In the genomic region with DNA sequence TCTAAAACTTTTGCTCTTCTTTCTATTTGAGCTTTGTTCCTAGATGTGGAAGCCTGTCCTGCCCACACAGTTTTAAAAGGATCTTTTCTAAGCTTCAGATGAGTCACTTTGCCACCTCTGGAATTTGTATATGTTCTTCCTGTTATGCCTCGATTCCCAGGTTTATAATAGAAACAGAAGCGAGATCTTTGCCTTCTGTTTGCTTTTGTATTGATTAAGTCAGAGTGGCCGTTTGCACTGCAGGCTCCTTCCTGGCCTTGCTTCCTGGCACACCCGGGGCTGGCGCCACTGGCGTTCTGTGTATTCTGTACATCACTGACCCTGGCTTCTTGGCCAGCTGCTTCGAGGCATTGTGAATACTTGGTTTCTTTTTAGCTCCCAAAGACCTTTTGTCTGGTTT, we compare ENCODE assay signal across 12 cellular contexts.
DNase-seq lines count a peak whose midpoint lies in the region; ATAC-seq, FAIRE-seq and TF ChIP-seq lines count a peak whose summit lies in the region.
"Had no signal": no experiment of that assay in that cellular context is flagged by ENCODE, and none has a peak within 500 bp of the region (broad histone marks: within the 10 kb centered on the region; RNA-seq: fewer than 3 reads in every experiment).

No MANE protein-coding gene starts in this region.

- no peak for ATAC-seq in stimulated activated memory B cell treated with anti-CD40 and anti-IgM and Interleukin-4, amounts not matched to agents 10 μg/mL and 1 μg/mL and 100 μg/mL, for 72 hours
- ATAC-seq in HG03571 (IDR thresholded peaks at IDR 0.05; ENCODE audit: unreplicated experiment): no peak
- ATAC-seq: activated T-helper 17 cell treated with anti-CD3 and anti-CD28 coated beads, Interleukin-2, amount 50 U/mL, for 72 hours; foreskin keratinocyte had no signal

- no peak overlapping the region for H3K18ac ChIP-seq in neuronal stem cell (ENCODE audit: low read length)

- H3K36me3 Mint-ChIP-seq in endothelial cell (ENCODE audit: low read depth, unreplicated experiment): no peaks in the 10 kb centered on the region
- no peaks in the 10 kb centered on the region for H3K36me3 Mint-ChIP-seq in stimulated activated memory B cell treated with anti-CD40 and anti-IgM and Interleukin-4, amounts not matched to agents 10 μg/mL and 1 μg/mL and 100 μg/mL, for 72 hours

- no peak for TF ChIP-seq CTCF in endothelial cell (IDR thresholded peaks at IDR 0.05; ENCODE audit: unreplicated experiment)

- H4K8ac ChIP-seq in neuronal stem cell (ENCODE audit: low read depth, low read length): no peak overlapping the region

- H3K79me1 ChIP-seq in neuronal stem cell (ENCODE audit: low read depth, low read length): peaks cover 2% of the 10 kb centered on the region

- no peak overlapping the region for H3K4me3 Mint-ChIP-seq in endothelial cell (ENCODE audit: unreplicated experiment)
- no peak overlapping the region for H3K4me3 Mint-ChIP-seq in stimulated activated memory B cell treated with anti-CD40 and anti-IgM and Interleukin-4, amounts not matched to agents 10 μg/mL and 1 μg/mL and 100 μg/mL, for 72 hours
- H3K4me3 Mint-ChIP-seq: activated T-helper 17 cell treated with anti-CD3 and anti-CD28 coated beads, Interleukin-2, amount 50 U/mL, for 72 hours had no signal

- peaks cover 1% of the 10 kb centered on the region for H3K27me3 Mint-ChIP-seq in endothelial cell (ENCODE audit: unreplicated experiment)
- no peaks in the 10 kb centered on the region for H3K27me3 Mint-ChIP-seq in stimulated activated memory B cell treated with anti-CD40 and anti-IgM and Interleukin-4, amounts not matched to agents 10 μg/mL and 1 μg/mL and 100 μg/mL, for 72 hours

- H3K9me3 ChIP-seq in neuronal stem cell (replicated peaks in 1 of 2; ENCODE audit: control insufficient read depth in 2 of 2, insufficient read depth in 1 of 2, low read depth in 1 of 2, low read length in 2 of 2): no peaks in the 10 kb centered on the region

- no peak overlapping the region for H2BK120ac ChIP-seq in neuronal stem cell (ENCODE audit: low read depth, low read length)

- H3K4ac ChIP-seq in neuronal stem cell (ENCODE audit: low read length): no peak overlapping the region

- no peak overlapping the region for H2AK5ac ChIP-seq in neuronal stem cell (ENCODE audit: low read depth, low read length)

- H3K4me3 ChIP-seq in neuronal stem cell (ENCODE audit: low read length in 2 of 2): no peak overlapping the region

- no peak overlapping the region for H3K14ac ChIP-seq in neuronal stem cell (ENCODE audit: low read length)

- FAIRE-seq in RCC 7860 (lab: Jason Lieb, UNC): peak; percentile 52

- no peak overlapping the region for H3K27ac ChIP-seq in neuronal stem cell (replicated peaks; ENCODE audit: low read length)
- H3K27ac ChIP-seq: C4-2B, foreskin keratinocyte had no signal

- no peak overlapping the region for H3K4me2 ChIP-seq in neuronal stem cell (ENCODE audit: insufficient read depth, low read length, poor library complexity, severe bottlenecking)

- peak overlapping the region; percentile 62 for H3K27ac Mint-ChIP-seq in endothelial cell (ENCODE audit: unreplicated experiment)
- H3K27ac Mint-ChIP-seq in stimulated activated memory B cell treated with anti-CD40 and anti-IgM and Interleukin-4, amounts not matched to agents 10 μg/mL and 1 μg/mL and 100 μg/mL, for 72 hours: no peak overlapping the region
- H3K27ac Mint-ChIP-seq: activated T-helper 17 cell treated with anti-CD3 and anti-CD28 coated beads, Interleukin-2, amount 50 U/mL, for 72 hours had no signal

- DNase-seq in DMS53 (lab: John Stamatoyannopoulos, UW): peak; percentile 56
- DNase-seq in RCC 7860 (ENCODE audit: low spot score): peak; percentile 41
- peak; percentile 26 for DNase-seq in endothelial cell (ENCODE audit: low spot score)
- DNase-seq in neuronal stem cell (ENCODE audit: low spot score): no peak
- no peak for DNase-seq in RKO (ENCODE audit: low spot score)
- DNase-seq in NCI-H1105 treated with DMSO at 0.1 percent for 48 hours (lab: John Stamatoyannopoulos, UW): no peak
- DNase-seq: NCI-H1092 treated with DMSO at 0.1 percent for 48 hours had no signal

- no CpG with 5 or more reads among the region's 7 CpGs for WGBS in neuronal stem cell (ENCODE audit: extremely low coverage in 2 of 2, insufficient read length in 2 of 2, insufficient replicate concordance in 1 of 2), 2 donors

- H2BK12ac ChIP-seq in neuronal stem cell (ENCODE audit: low read length): no peak overlapping the region

- H3K4me1 ChIP-seq in neuronal stem cell (ENCODE audit: control insufficient read depth in 2 of 2, insufficient read depth in 1 of 2, low read depth in 1 of 2, low read length in 2 of 2): peaks cover 34 to 37% of the 10 kb centered on the region in 2 donors

- H3K36me3 ChIP-seq in neuronal stem cell (replicated peaks in 1 of 2; ENCODE audit: control insufficient read depth in 2 of 2, insufficient read depth in 2 of 2, low read length in 2 of 2): peaks cover 0 to 23% of the 10 kb centered on the region in 2 donors

- no peaks in the 10 kb centered on the region for H3K9me3 Mint-ChIP-seq in endothelial cell (ENCODE audit: unreplicated experiment)
- H3K9me3 Mint-ChIP-seq in stimulated activated memory B cell treated with anti-CD40 and anti-IgM and Interleukin-4, amounts not matched to agents 10 μg/mL and 1 μg/mL and 100 μg/mL, for 72 hours: no peaks in the 10 kb centered on the region
- H3K9me3 Mint-ChIP-seq: activated T-helper 17 cell treated with anti-CD3 and anti-CD28 coated beads, Interleukin-2, amount 50 U/mL, for 72 hours had no signal

- no peaks in the 10 kb centered on the region for H3K27me3 ChIP-seq in neuronal stem cell (ENCODE audit: control insufficient read depth in 3 of 3, insufficient read depth in 3 of 3, low read depth in 1 of 3, low read length in 3 of 3)
- H3K27me3 ChIP-seq: foreskin keratinocyte had no signal

- H4K91ac ChIP-seq in neuronal stem cell (ENCODE audit: low read depth, low read length, poor library complexity): no peak overlapping the region

- H2BK5ac ChIP-seq in neuronal stem cell (ENCODE audit: low read length): no peak overlapping the region

- no peak overlapping the region for H3K23ac ChIP-seq in neuronal stem cell (ENCODE audit: low read depth, low read length, poor library complexity)

- peak overlapping the region; percentile 76 for H2AFZ ChIP-seq in neuronal stem cell (ENCODE audit: low read length)

- H2BK15ac ChIP-seq in neuronal stem cell (ENCODE audit: low read length): no peak overlapping the region

- H3K9ac ChIP-seq in neuronal stem cell (ENCODE audit: low read depth, low read length, poor library complexity): no peak overlapping the region

- H3K4me1 Mint-ChIP-seq in endothelial cell (ENCODE audit: unreplicated experiment): peaks cover 36% of the 10 kb centered on the region
- no peaks in the 10 kb centered on the region for H3K4me1 Mint-ChIP-seq in stimulated activated memory B cell treated with anti-CD40 and anti-IgM and Interleukin-4, amounts not matched to agents 10 μg/mL and 1 μg/mL and 100 μg/mL, for 72 hours
- H3K4me1 Mint-ChIP-seq: activated T-helper 17 cell treated with anti-CD3 and anti-CD28 coated beads, Interleukin-2, amount 50 U/mL, for 72 hours had no signal

Comparison
In these comparisons a context has a peak if more than half of its experiments do, and no peak if none do; other contexts are left out.
1. DNase-seq: peak in DMS53 (single experiment), RCC 7860 (single experiment) and endothelial cell (single experiment); none in neuronal stem cell (single experiment), RKO (single experiment) and NCI-H1105 treated with DMSO at 0.1 percent for 48 hours (single experiment).